Comparison of ENCODE assay signal across 1 cellular context in the genomic region with DNA sequence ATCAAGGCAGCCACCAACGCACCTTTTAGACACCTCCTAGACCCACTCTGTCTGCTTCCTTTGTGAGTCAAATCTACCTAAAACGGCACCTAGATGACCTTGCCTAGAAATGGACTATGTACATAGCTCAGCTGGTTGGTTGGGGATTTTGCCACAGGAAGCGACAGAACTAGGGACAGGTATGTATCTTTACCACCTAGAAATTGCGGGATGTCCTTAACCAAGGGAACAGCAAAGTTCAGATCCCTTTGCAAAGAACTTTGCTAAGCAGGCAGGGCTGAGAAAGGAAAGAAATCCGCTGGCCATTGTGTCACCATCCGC.
TF ChIP-seq lines count a peak whose summit lies in the region.

No MANE protein-coding gene starts in this region.

TF ChIP-seq in neural cell, 6 proteins besides CTCF, POLR2A, EP300 and RAD21 (continued from another document):
- TF ChIP-seq, protein P1, sequence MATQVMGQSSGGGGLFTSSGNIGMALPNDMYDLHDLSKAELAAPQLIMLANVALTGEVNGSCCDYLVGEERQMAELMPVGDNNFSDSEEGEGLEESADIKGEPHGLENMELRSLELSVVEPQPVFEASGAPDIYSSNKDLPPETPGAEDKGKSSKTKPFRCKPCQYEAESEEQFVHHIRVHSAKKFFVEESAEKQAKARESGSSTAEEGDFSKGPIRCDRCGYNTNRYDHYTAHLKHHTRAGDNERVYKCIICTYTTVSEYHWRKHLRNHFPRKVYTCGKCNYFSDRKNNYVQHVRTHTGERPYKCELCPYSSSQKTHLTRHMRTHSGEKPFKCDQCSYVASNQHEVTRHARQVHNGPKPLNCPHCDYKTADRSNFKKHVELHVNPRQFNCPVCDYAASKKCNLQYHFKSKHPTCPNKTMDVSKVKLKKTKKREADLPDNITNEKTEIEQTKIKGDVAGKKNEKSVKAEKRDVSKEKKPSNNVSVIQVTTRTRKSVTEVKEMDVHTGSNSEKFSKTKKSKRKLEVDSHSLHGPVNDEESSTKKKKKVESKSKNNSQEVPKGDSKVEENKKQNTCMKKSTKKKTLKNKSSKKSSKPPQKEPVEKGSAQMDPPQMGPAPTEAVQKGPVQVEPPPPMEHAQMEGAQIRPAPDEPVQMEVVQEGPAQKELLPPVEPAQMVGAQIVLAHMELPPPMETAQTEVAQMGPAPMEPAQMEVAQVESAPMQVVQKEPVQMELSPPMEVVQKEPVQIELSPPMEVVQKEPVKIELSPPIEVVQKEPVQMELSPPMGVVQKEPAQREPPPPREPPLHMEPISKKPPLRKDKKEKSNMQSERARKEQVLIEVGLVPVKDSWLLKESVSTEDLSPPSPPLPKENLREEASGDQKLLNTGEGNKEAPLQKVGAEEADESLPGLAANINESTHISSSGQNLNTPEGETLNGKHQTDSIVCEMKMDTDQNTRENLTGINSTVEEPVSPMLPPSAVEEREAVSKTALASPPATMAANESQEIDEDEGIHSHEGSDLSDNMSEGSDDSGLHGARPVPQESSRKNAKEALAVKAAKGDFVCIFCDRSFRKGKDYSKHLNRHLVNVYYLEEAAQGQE (IDR thresholded peaks at IDR 0.05; ENCODE audit: borderline replicate concordance) = no peak
